In the genomic region with DNA sequence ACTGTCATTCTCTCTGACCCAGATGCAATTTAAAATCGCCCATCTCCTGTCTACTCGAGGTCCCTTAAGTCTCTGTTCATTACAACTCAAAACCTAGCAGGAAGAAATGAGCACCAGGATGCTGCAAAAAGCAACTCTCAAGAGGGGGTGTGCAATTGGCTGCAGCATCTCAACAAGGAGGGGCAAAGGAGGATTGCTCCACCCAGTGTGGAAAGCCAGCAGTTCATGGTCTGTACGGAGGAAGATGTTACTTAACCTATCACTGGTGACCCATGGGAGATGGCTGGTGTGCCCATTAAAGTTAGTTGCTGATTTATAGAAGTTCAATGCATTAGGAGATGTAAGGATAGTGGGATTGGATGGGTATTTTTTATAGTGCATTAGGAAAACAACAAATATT, we compare ENCODE assay signal across 16 cellular contexts.
DNase-seq lines count a peak whose midpoint lies in the region; ATAC-seq and TF ChIP-seq lines count a peak whose summit lies in the region.
"Had no signal": no experiment of that assay in that cellular context is flagged by ENCODE, and none has a peak within 500 bp of the region (broad histone marks: within the 10 kb centered on the region; RNA-seq: fewer than 3 reads in every experiment).

No MANE protein-coding gene starts in this region.

- peak; percentile 28 for DNase-seq in NB4 (ENCODE audit: low read depth)
- DNase-seq in WTC11 (ENCODE audit: low spot score): no peak
- no peak for DNase-seq in dorsolateral prefrontal cortex
- no peak for DNase-seq in KBM-7
- no peak for DNase-seq in T-helper 2 cell
- no peak for DNase-seq in NCI-H748 treated with DMSO at 0.1 percent for 48 hours (lab: John Stamatoyannopoulos, UW)
- no peak for DNase-seq in NCI-H69 (lab: John Stamatoyannopoulos, UW)
- DNase-seq: Calu3; CD8-positive, alpha-beta T cell; DMS79 treated with DMSO at 0.1 percent for 48 hours; EL; HCEC 1CT; IMR-90 had no signal

- H3K27ac Mint-ChIP-seq in WTC11: no peak overlapping the region
- H3K27ac Mint-ChIP-seq: B cell; CD8-positive, alpha-beta T cell; GM23338 had no signal

- H3K27me3 Mint-ChIP-seq in WTC11 (ENCODE audit: low read depth): no peaks in the 10 kb centered on the region
- H3K27me3 Mint-ChIP-seq: B cell had no signal

- peak overlapping the region in 37 of 59 donors; percentile 9 to 72 (median 57) for H3K27ac ChIP-seq in dorsolateral prefrontal cortex
- H3K27ac ChIP-seq: BLaER1 treated with 17β-estradiol and CSF1 and Interleukin-3, amounts not matched to agents 10 nM and 100 nM had no signal

- no peaks in the 10 kb centered on the region for H3K27me3 ChIP-seq in dorsolateral prefrontal cortex
- H3K27me3 ChIP-seq: BLaER1 treated with 17β-estradiol and CSF1 and Interleukin-3, amounts not matched to agents 10 nM and 100 nM had no signal

- TF ChIP-seq CTCF in NB4 (IDR thresholded peaks at IDR 0.05; ENCODE audit: low read depth, low read length): no peak
- no peak for TF ChIP-seq CTCF in WTC11 (IDR thresholded peaks at IDR 0.05)
- no peak for TF ChIP-seq CTCF in dorsolateral prefrontal cortex (IDR thresholded peaks at IDR 0.05 in 54 of 56, conservative IDR thresholded peaks at IDR 0.05 in 2 of 56; ENCODE audit: low read depth in 1 of 56, partially characterized antibody in 56 of 56)

- H3K4me3 Mint-ChIP-seq in WTC11: no peak overlapping the region
- H3K4me3 Mint-ChIP-seq: B cell; CD8-positive, alpha-beta T cell; GM23338 had no signal

- H3K4me3 ChIP-seq in NB4 (ENCODE audit: low read depth, low read length) (no peak overlapping the region), dorsolateral prefrontal cortex (no peak overlapping the region)
- H3K4me3 ChIP-seq: BLaER1 treated with 17β-estradiol and CSF1 and Interleukin-3, amounts not matched to agents 10 nM and 100 nM; GM23338 had no signal

- CTCF ChIA-PET in WTC11 (lab: Charles Lee): no interaction called here

- H3K36me3 Mint-ChIP-seq in WTC11: no peaks in the 10 kb centered on the region
- H3K36me3 Mint-ChIP-seq: CD8-positive, alpha-beta T cell had no signal

- in situ Hi-C loops in KBM-7 (cut with MboI; ENCODE audit: low pct_unique_long_range_greater_than_20kb, low sequenced_read_pairs): no loop called here

- intact Hi-C loops in dorsolateral prefrontal cortex (cut with DNase I): no loop called here

- ATAC-seq in WTC11: peak; percentile 61
- ATAC-seq: CD8-positive, alpha-beta T cell; GM23338 had no signal

- TF ChIP-seq POLR2A in NB4 (IDR thresholded peaks at IDR 0.05; ENCODE audit: extremely low read depth, insufficient read length): no peak

- no peaks in the 10 kb centered on the region for H3K9me3 Mint-ChIP-seq in WTC11
- H3K9me3 Mint-ChIP-seq: CD8-positive, alpha-beta T cell; GM23338 had no signal

- POLR2A ChIA-PET in WTC11 (lab: Charles Lee): no interaction called here

- no peaks in the 10 kb centered on the region for H3K4me1 Mint-ChIP-seq in WTC11
- H3K4me1 Mint-ChIP-seq: B cell, GM23338 had no signal

TF ChIP-seq in WTC11, 78 proteins besides CTCF, POLR2A, EP300 and RAD21:
- TF ChIP-seq ATF1 (CRISPR knock-in tag; IDR thresholded peaks at IDR 0.05) (no peak), GRHL2 (CRISPR knock-in tag; IDR thresholded peaks at IDR 0.05; ENCODE audit: insufficient replicate concordance, severe bottlenecking) (no peak), ESRRA (CRISPR knock-in tag; IDR thresholded peaks at IDR 0.05; ENCODE audit: borderline replicate concordance) (no peak), SMAD4 (CRISPR knock-in tag; IDR thresholded peaks at IDR 0.05) (no peak), PRRX2 (CRISPR knock-in tag; IDR thresholded peaks at IDR 0.05) (no peak), ZNF121 (CRISPR knock-in tag; IDR thresholded peaks at IDR 0.05) (no peak), FOXK1 (CRISPR knock-in tag; IDR thresholded peaks at IDR 0.05) (no peak)
- TF ChIP-seq, protein P1, sequence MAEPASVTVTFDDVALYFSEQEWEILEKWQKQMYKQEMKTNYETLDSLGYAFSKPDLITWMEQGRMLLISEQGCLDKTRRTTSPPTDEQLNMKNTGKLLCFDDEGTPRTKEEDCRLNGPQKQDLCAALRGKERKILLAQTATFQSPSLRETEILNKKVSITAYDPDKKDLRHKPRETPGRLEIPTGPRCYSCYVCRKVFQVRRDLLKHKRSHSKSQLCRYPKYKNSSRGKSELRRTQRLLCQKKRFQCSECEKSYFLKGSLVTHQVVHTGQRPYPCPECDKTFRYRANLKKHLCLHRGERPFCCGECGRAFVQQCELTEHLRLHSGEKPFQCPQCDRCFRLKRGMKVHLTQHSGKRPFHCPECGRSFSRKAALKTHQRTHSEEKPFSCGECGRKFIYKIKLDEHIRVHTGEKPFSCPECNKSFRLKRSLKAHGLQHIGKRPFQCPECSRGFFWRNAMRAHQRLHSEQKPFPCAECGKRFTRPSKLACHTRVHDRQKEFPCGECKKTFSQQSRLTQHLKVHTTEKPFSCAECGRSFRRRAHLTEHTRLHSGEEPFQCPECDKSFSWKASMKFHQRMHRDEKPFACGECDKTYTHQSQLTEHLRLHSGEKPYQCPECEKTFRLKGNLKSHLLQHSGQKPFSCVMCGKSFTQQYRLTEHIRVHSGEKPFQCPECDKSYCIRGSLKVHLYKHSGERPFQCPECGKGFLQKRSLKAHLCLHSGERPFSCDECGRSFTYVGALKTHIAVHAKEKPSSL (CRISPR knock-in tag; conservative IDR thresholded peaks at IDR 0.05): no peak
- TF ChIP-seq, protein P2, sequence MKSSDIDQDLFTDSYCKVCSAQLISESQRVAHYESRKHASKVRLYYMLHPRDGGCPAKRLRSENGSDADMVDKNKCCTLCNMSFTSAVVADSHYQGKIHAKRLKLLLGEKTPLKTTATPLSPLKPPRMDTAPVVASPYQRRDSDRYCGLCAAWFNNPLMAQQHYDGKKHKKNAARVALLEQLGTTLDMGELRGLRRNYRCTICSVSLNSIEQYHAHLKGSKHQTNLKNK (CRISPR knock-in tag; IDR thresholded peaks at IDR 0.05): no peak
- TF ChIP-seq, protein P3, sequence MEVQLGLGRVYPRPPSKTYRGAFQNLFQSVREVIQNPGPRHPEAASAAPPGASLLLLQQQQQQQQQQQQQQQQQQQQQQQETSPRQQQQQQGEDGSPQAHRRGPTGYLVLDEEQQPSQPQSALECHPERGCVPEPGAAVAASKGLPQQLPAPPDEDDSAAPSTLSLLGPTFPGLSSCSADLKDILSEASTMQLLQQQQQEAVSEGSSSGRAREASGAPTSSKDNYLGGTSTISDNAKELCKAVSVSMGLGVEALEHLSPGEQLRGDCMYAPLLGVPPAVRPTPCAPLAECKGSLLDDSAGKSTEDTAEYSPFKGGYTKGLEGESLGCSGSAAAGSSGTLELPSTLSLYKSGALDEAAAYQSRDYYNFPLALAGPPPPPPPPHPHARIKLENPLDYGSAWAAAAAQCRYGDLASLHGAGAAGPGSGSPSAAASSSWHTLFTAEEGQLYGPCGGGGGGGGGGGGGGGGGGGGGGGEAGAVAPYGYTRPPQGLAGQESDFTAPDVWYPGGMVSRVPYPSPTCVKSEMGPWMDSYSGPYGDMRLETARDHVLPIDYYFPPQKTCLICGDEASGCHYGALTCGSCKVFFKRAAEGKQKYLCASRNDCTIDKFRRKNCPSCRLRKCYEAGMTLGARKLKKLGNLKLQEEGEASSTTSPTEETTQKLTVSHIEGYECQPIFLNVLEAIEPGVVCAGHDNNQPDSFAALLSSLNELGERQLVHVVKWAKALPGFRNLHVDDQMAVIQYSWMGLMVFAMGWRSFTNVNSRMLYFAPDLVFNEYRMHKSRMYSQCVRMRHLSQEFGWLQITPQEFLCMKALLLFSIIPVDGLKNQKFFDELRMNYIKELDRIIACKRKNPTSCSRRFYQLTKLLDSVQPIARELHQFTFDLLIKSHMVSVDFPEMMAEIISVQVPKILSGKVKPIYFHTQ (CRISPR knock-in tag; IDR thresholded peaks at IDR 0.05): no peak
